8 cellular contexts compared by ENCODE assay signal in genomic region chr17:43398724-43399595, GRCh38. TPM values are rescaled to one million over a fixed set of nuclear protein-coding genes. Genes with fewer than 3 reads are reported as not detected.
DNase-seq lines count a peak whose midpoint lies in the region; ATAC-seq lines count a peak whose summit lies in the region.

ARL4D (plus strand) TSS chr17:43398993; CDS start chr17:43399733, 740 bp downstream.

- intact Hi-C loops in naive thymus-derived CD4-positive, alpha-beta T cell (cut with micrococcal nuclease), result loop anchor here (1.0 kb wide), 1 partner anchor 84 kb away; the partner anchor contains the start of gene DHX8 (in 2 of the 2)

- peaks cover 15% of the 10 kb centered on the region; the same call in 1 of the 2 replicates for H3K4me1 ChIP-seq in ES-I3 (ENCODE audit: insufficient read depth, low read length)
- peaks cover 5 to 15% of the 10 kb centered on the region in 2 donors for H3K4me1 ChIP-seq in naive thymus-derived CD4-positive, alpha-beta T cell (ENCODE audit: control insufficient read depth in 2 of 2, insufficient read depth in 2 of 2, low read length in 2 of 2)

- H3K4me1 Mint-ChIP-seq in activated T-helper 17 cell treated with anti-CD3 and anti-CD28 coated beads, Interleukin-2, amount 50 U/mL, for 72 hours, result peaks cover 9% of the 10 kb centered on the region
- peaks cover 6 to 53% (median 47%) of the 10 kb centered on the region in 7 donors for H3K4me1 Mint-ChIP-seq in naive thymus-derived CD4-positive, alpha-beta T cell
- H3K4me1 Mint-ChIP-seq in stimulated activated effector memory CD8-positive, alpha-beta T cell treated with anti-CD3 and anti-CD28 coated beads, Interleukin-12 subunit alpha, Interleukin-12 subunit beta, amount 100 ng/mL, for 72 hours, result peaks cover 20% of the 10 kb centered on the region

- no peaks in the 10 kb centered on the region for H3K9me3 ChIP-seq in ES-I3 (ENCODE audit: control insufficient read depth, insufficient read depth, low read length)
- H3K9me3 ChIP-seq in naive thymus-derived CD4-positive, alpha-beta T cell (ENCODE audit: control insufficient read depth in 2 of 3, low read length in 3 of 3), result no peaks in the 10 kb centered on the region

- H3K9ac ChIP-seq in ES-I3 (ENCODE audit: low read depth, low read length), result peak within 1 kb of the TSS; percentile 80

- ATAC-seq in activated T-helper 17 cell treated with anti-CD3 and anti-CD28 coated beads, Interleukin-2, amount 50 U/mL, for 72 hours (replicated peaks), result peak; percentile 90
- peak; percentile 88 for ATAC-seq in naive thymus-derived CD4-positive, alpha-beta T cell
- ATAC-seq in stimulated activated effector memory CD8-positive, alpha-beta T cell treated with anti-CD3 and anti-CD28 coated beads, Interleukin-12 subunit alpha, Interleukin-12 subunit beta, amount 100 ng/mL, for 72 hours, result peak; percentile 86
- ATAC-seq in HG03342 (IDR thresholded peaks at IDR 0.05; ENCODE audit: unreplicated experiment), result no peak

- peaks cover 7% of the 10 kb centered on the region; the same call in 1 of the 2 replicates for H3K36me3 ChIP-seq in ES-I3 (ENCODE audit: insufficient read depth, low read length)
- H3K36me3 ChIP-seq in naive thymus-derived CD4-positive, alpha-beta T cell (ENCODE audit: control insufficient read depth in 2 of 3, insufficient read depth in 3 of 3, low read length in 3 of 3), result no peaks in the 10 kb centered on the region

- POLR2A ChIA-PET in naive thymus-derived CD4-positive, alpha-beta T cell (lab: Charles Lee), result interaction anchor here (0.6 to 17.2 kb wide), 9 partner anchors 11 to 1375 kb away, joined by 3 to 795 read pairs (median 4); partner anchors contain the start of genes DHX8 and RPL27

- no peaks in the 10 kb centered on the region for H3K27me3 ChIP-seq in naive thymus-derived CD4-positive, alpha-beta T cell (ENCODE audit: control insufficient read depth in 2 of 2, insufficient read depth in 2 of 2, low read length in 2 of 2)

- H3K36me3 Mint-ChIP-seq in activated T-helper 17 cell treated with anti-CD3 and anti-CD28 coated beads, Interleukin-2, amount 50 U/mL, for 72 hours (ENCODE audit: low read depth), result no peaks in the 10 kb centered on the region
- H3K36me3 Mint-ChIP-seq in naive thymus-derived CD4-positive, alpha-beta T cell, result no peaks in the 10 kb centered on the region
- peaks cover 7% of the 10 kb centered on the region for H3K36me3 Mint-ChIP-seq in stimulated activated effector memory CD8-positive, alpha-beta T cell treated with anti-CD3 and anti-CD28 coated beads, Interleukin-12 subunit alpha, Interleukin-12 subunit beta, amount 100 ng/mL, for 72 hours

- CTCF ChIA-PET in naive thymus-derived CD4-positive, alpha-beta T cell (lab: Charles Lee), result interaction anchor here (0.6 to 8.8 kb wide), 4 partner anchors 11 to 367 kb away, joined by 3 to 85 read pairs (median 5); partner anchors contain the start of gene DHX8

- no peaks in the 10 kb centered on the region for H3K27me3 Mint-ChIP-seq in activated T-helper 17 cell treated with anti-CD3 and anti-CD28 coated beads, Interleukin-2, amount 50 U/mL, for 72 hours
- H3K27me3 Mint-ChIP-seq in naive thymus-derived CD4-positive, alpha-beta T cell, result no peaks in the 10 kb centered on the region

- peak within 1 kb of the TSS; percentile 94 for H3K4me3 Mint-ChIP-seq in activated T-helper 17 cell treated with anti-CD3 and anti-CD28 coated beads, Interleukin-2, amount 50 U/mL, for 72 hours
- H3K4me3 Mint-ChIP-seq in naive thymus-derived CD4-positive, alpha-beta T cell, result peak within 1 kb of the TSS; percentile 91 to 97 (median 94)
- peak within 1 kb of the TSS; percentile 87 for H3K4me3 Mint-ChIP-seq in stimulated activated effector memory CD8-positive, alpha-beta T cell treated with anti-CD3 and anti-CD28 coated beads, Interleukin-12 subunit alpha, Interleukin-12 subunit beta, amount 100 ng/mL, for 72 hours

- peak within 1 kb of the TSS; percentile 54 for H3K4me3 ChIP-seq in Jurkat, Clone E6-1 (ENCODE audit: low read length)
- H3K4me3 ChIP-seq in naive thymus-derived CD4-positive, alpha-beta T cell (ENCODE audit: low read length), result peak within 1 kb of the TSS; percentile 65

- peak within 1 kb of the TSS; percentile 70 for H3K27ac ChIP-seq in naive thymus-derived CD4-positive, alpha-beta T cell (ENCODE audit: low read depth, low read length)

- peak; percentile 49 for DNase-seq in Jurkat, Clone E6-1 (ENCODE audit: low read depth, low spot score)
- DNase-seq in RPMI7951 (ENCODE audit: low read depth) (peak; percentile 77), fibroblast of gingiva (ENCODE audit: low read depth) (peak; percentile 82)
- DNase-seq in naive thymus-derived CD4-positive, alpha-beta T cell, result peak; percentile 70 to 86 (median 79)
- peak; percentile 68 to 87 for DNase-seq in stimulated activated effector memory CD8-positive, alpha-beta T cell treated with anti-CD3 and anti-CD28 coated beads, Interleukin-12 subunit alpha, Interleukin-12 subunit beta, amount 100 ng/mL, for 72 hours (ENCODE audit: low spot score in 2 of 2)

- H3K27ac Mint-ChIP-seq in activated T-helper 17 cell treated with anti-CD3 and anti-CD28 coated beads, Interleukin-2, amount 50 U/mL, for 72 hours, result peak within 1 kb of the TSS; percentile 91
- peak within 1 kb of the TSS; percentile 88 to 98 (median 92) for H3K27ac Mint-ChIP-seq in naive thymus-derived CD4-positive, alpha-beta T cell
- H3K27ac Mint-ChIP-seq in stimulated activated effector memory CD8-positive, alpha-beta T cell treated with anti-CD3 and anti-CD28 coated beads, Interleukin-12 subunit alpha, Interleukin-12 subunit beta, amount 100 ng/mL, for 72 hours, result peak within 1 kb of the TSS; percentile 92

- H3K9me3 Mint-ChIP-seq in activated T-helper 17 cell treated with anti-CD3 and anti-CD28 coated beads, Interleukin-2, amount 50 U/mL, for 72 hours, result no peaks in the 10 kb centered on the region
- H3K9me3 Mint-ChIP-seq in naive thymus-derived CD4-positive, alpha-beta T cell, result no peaks in the 10 kb centered on the region
- H3K9me3 Mint-ChIP-seq in stimulated activated effector memory CD8-positive, alpha-beta T cell treated with anti-CD3 and anti-CD28 coated beads, Interleukin-12 subunit alpha, Interleukin-12 subunit beta, amount 100 ng/mL, for 72 hours, result no peaks in the 10 kb centered on the region

RNA-seq across cellular contexts. Expression of gene ARL4D, which starts in this region (rescaled TPM):
- polyA plus RNA-seq in Jurkat, Clone E6-1 (2012; ENCODE audit: insufficient read depth, insufficient read length), result 2.3 TPM
- 16.3 and 22.0 TPM in 2 replicates for total RNA-seq in RPMI7951 (2014; rRNA removed; shearing (Covaris generic))
- 1 to 10 TPM; 1.7 to 2.5 TPM for total RNA-seq in activated T-helper 17 cell treated with anti-CD3 and anti-CD28 coated beads, Interleukin-2, amount 50 U/mL, for 72 hours
- total RNA-seq in naive thymus-derived CD4-positive, alpha-beta T cell, result 1 to 10 TPM; 1.7 to 4.8 (median 2.2) TPM
- 1 to 10 TPM; 1.3 to 1.4 TPM for polyA plus RNA-seq in naive thymus-derived CD4-positive, alpha-beta T cell
